29 cellular contexts compared by ENCODE assay signal in genomic region chr17:46862949-46863348, GRCh38. TPM values are rescaled to one million over a fixed set of nuclear protein-coding genes. Genes with fewer than 3 reads are reported as not detected.
DNase-seq lines count a peak whose midpoint lies in the region; ATAC-seq, FAIRE-seq and TF ChIP-seq lines count a peak whose summit lies in the region.
"Had no signal": no experiment of that assay in that cellular context is flagged by ENCODE, and none has a peak within 500 bp of the region (broad histone marks: within the 10 kb centered on the region; RNA-seq: fewer than 3 reads in every experiment).

No MANE protein-coding gene starts in this region.

- DNase-seq in HepG2 (ENCODE audit: low spot score) (no peak), right lobe of liver (no peak), RWPE2 (ENCODE audit: low spot score) (no peak), kidney (peak; percentile 48), HuH-7.5 (ENCODE audit: low spot score) (no peak), cortex of kidney (lab: John Stamatoyannopoulos, UW) (no peak)
- no peak for DNase-seq in effector memory CD4-positive, alpha-beta T cell
- DNase-seq: activated CD4-positive, alpha-beta memory T cell treated with anti-CD3 and anti-CD28 coated beads, Interleukin-2, amount 10 ng/mL, durations not matched to agents 7 days and 5 days; activated CD4-positive, alpha-beta T cell treated with anti-CD3 and anti-CD28 coated beads for 1 hour; effector memory CD8-positive, alpha-beta T cell; foreskin melanocyte; GOT3; mesenchymal stem cell; naive B cell; NCI-H1417; stimulated activated naive CD8-positive, alpha-beta T cell treated with anti-CD3 and anti-CD28 coated beads, Interleukin-15, amount 100 ng/mL, for 72 hours had no signal

- H3K4me1 ChIP-seq in HepG2 (ENCODE audit: insufficient read depth, low read length) (peaks cover 34% of the 10 kb centered on the region), right lobe of liver (no peaks in the 10 kb centered on the region), RWPE2 (ENCODE audit: insufficient read depth, poor library complexity, severe bottlenecking) (no peaks in the 10 kb centered on the region), kidney (ENCODE audit: control insufficient read depth in 1 of 2, insufficient read depth in 1 of 2, low read depth in 1 of 2, low read length in 2 of 2) (peaks cover 0 to 7% of the 10 kb centered on the region in 2 donors)
- no peaks in the 10 kb centered on the region for H3K4me1 ChIP-seq in effector memory CD4-positive, alpha-beta T cell (ENCODE audit: control insufficient read depth, insufficient read depth, low read length, poor library complexity, severe bottlenecking)
- H3K4me1 ChIP-seq: breast epithelium, esophagus muscularis mucosa, vagina had no signal

- no peak overlapping the region for H3K4me3 ChIP-seq in HepG2 (replicated peaks in 1 of 3; ENCODE audit: insufficient read depth in 1 of 3, low read depth in 2 of 3, low read length in 3 of 3)
- H3K4me3 ChIP-seq in right lobe of liver, result no peak overlapping the region
- H3K4me3 ChIP-seq in RWPE2 (ENCODE audit: severe bottlenecking), result no peak overlapping the region
- H3K4me3 ChIP-seq in kidney (ENCODE audit: low read length in 2 of 2), result no peak overlapping the region
- no peak overlapping the region for H3K4me3 ChIP-seq in effector memory CD4-positive, alpha-beta T cell (ENCODE audit: insufficient read depth, low read depth, low read length, poor library complexity, severe bottlenecking)
- H3K4me3 ChIP-seq: A549, breast epithelium, esophagus muscularis mucosa, SK-N-MC, vagina had no signal

- CTCF ChIA-PET in HepG2 (lab: Yijun Ruan, JAX; ENCODE audit: low intra/inter-chr PET ratio, low total read pairs), result no interaction called here

- H3K9me3 ChIP-seq in HepG2 (ENCODE audit: low read length), result no peaks in the 10 kb centered on the region
- no peaks in the 10 kb centered on the region for H3K9me3 ChIP-seq in right lobe of liver
- H3K9me3 ChIP-seq in RWPE2 (ENCODE audit: severe bottlenecking), result no peaks in the 10 kb centered on the region
- no peaks in the 10 kb centered on the region for H3K9me3 ChIP-seq in kidney (ENCODE audit: control insufficient read depth in 1 of 2, low read length in 2 of 2)
- H3K9me3 ChIP-seq in effector memory CD4-positive, alpha-beta T cell (ENCODE audit: control insufficient read depth, low read length), result no peaks in the 10 kb centered on the region
- H3K9me3 ChIP-seq: A549, breast epithelium, esophagus muscularis mucosa, vagina had no signal

- ATAC-seq in HepG2 (peak; percentile 19; the same call in 2 of the 3 replicates), right lobe of liver (no peak), RWPE2 (ENCODE audit: low read depth) (0 out of 3 replicates have a peak, but pooled peaks have one; percentile 27), esophagus mucosa (no peak)
- ATAC-seq: activated T-helper 17 cell treated with anti-CD3 and anti-CD28 coated beads, Interleukin-2, amount 50 U/mL, for 72 hours; effector memory CD8-positive, alpha-beta T cell; left lobe of liver; stimulated activated naive CD8-positive, alpha-beta T cell treated with anti-CD3 and anti-CD28 coated beads, Interleukin-15, amount 100 ng/mL, for 72 hours had no signal

- H3K36me3 ChIP-seq in HepG2 (replicated peaks in 1 of 2; ENCODE audit: control insufficient read depth in 1 of 2, insufficient read depth in 2 of 2, low read length in 2 of 2) (no peaks in the 10 kb centered on the region), right lobe of liver (no peaks in the 10 kb centered on the region), RWPE2 (ENCODE audit: low read depth) (no peaks in the 10 kb centered on the region), kidney (ENCODE audit: control insufficient read depth in 1 of 2, insufficient read depth in 2 of 2, low read length in 2 of 2) (no peaks in the 10 kb centered on the region)
- H3K36me3 ChIP-seq in effector memory CD4-positive, alpha-beta T cell (ENCODE audit: control insufficient read depth, insufficient read depth, low read length), result no peaks in the 10 kb centered on the region
- H3K36me3 ChIP-seq: breast epithelium, esophagus muscularis mucosa, vagina had no signal

- no peak for TF ChIP-seq POLR2A in HepG2 (IDR thresholded peaks at IDR 0.05; ENCODE audit: insufficient read depth in 1 of 2, low read depth in 2 of 2, low read length in 2 of 2)
- no peak for TF ChIP-seq POLR2A in right lobe of liver (IDR thresholded peaks at IDR 0.05)

- no peaks in the 10 kb centered on the region for H3K79me2 ChIP-seq in HepG2 (ENCODE audit: insufficient read depth, low read length)

- no peaks in the 10 kb centered on the region for H4K20me1 ChIP-seq in HepG2 (ENCODE audit: insufficient read depth, low read length)

- WGBS in HepG2 (ENCODE audit: low lambda C conversion rate), result 42% methylated on average over 12 of the region's 13 CpGs
- no CpG with 5 or more reads among the region's 13 CpGs for WGBS in right lobe of liver (ENCODE audit: insufficient coverage, low coverage, low lambda C conversion rate, missing lambda C conversion rate)

- intact Hi-C loops in HepG2 (cut with micrococcal nuclease; ENCODE audit: unreplicated experiment), result no loop called here
- intact Hi-C loops in right lobe of liver (cut with DNase I), result no loop called here
- intact Hi-C loops in kidney (cut with DNase I), result no loop called here

- no TSS peak for BruUV-seq in HepG2 (replicated peaks; lab: Mats Ljungman, UMichigan)

- TF ChIP-seq CTCF in HepG2 (CRISPR knock-in tag; IDR thresholded peaks at IDR 0.05) (no peak), right lobe of liver (IDR thresholded peaks at IDR 0.05) (no peak), RWPE2 (IDR thresholded peaks at IDR 0.05; ENCODE audit: poor library complexity, severe bottlenecking) (no peak), kidney (IDR thresholded peaks at IDR 0.05; ENCODE audit: borderline replicate concordance, extremely low read depth, insufficient read depth) (no peak)

- in situ Hi-C loops in HepG2 (cut with HindIII; ENCODE audit: extremely low pct_ligation_motif_present, low pct_unique_long_range_greater_than_20kb), result no loop called here

- H3K27me3 ChIP-seq in HepG2 (ENCODE audit: control insufficient read depth in 1 of 2, insufficient read depth in 2 of 2, low read length in 2 of 2), result peaks cover 10 to 32% of the 10 kb centered on the region in 2 experiments; a peak in 3 of 5 replicates
- H3K27me3 ChIP-seq in right lobe of liver, result no peaks in the 10 kb centered on the region
- H3K27me3 ChIP-seq in RWPE2 (ENCODE audit: insufficient read depth, poor library complexity, severe bottlenecking), result no peaks in the 10 kb centered on the region
- no peaks in the 10 kb centered on the region for H3K27me3 ChIP-seq in effector memory CD4-positive, alpha-beta T cell (replicated peaks; ENCODE audit: control insufficient read depth, insufficient read depth, low read length, poor library complexity, severe bottlenecking)
- H3K27me3 ChIP-seq: vagina had no signal

- no peak overlapping the region for H2AFZ ChIP-seq in HepG2 (ENCODE audit: low read length)

- H3K9ac ChIP-seq in HepG2 (ENCODE audit: insufficient read depth, low read depth, low read length), result no peak overlapping the region
- H3K9ac ChIP-seq in kidney (ENCODE audit: low read length in 2 of 2), result no peak overlapping the region
- H3K9ac ChIP-seq: KMS-11 had no signal

- TF ChIP-seq RAD21 in HepG2 (CRISPR knock-in tag; IDR thresholded peaks at IDR 0.05), result no peak

- TF ChIP-seq EP300 in HepG2 (IDR thresholded peaks at IDR 0.05; ENCODE audit: low read depth in 2 of 2, low read length in 2 of 2) (no peak), HepG2 (CRISPR knock-in tag; IDR thresholded peaks at IDR 0.05; ENCODE audit: borderline replicate concordance) (no peak)

- FAIRE-seq in HepG2 (lab: Jason Lieb, UNC) (no peak), kidney (lab: Jason Lieb, UNC) (no peak)
- FAIRE-seq: A549 had no signal

- H3K4me2 ChIP-seq in HepG2 (ENCODE audit: low read depth, low read length), result no peak overlapping the region
- H3K4me2 ChIP-seq: A549, KMS-11 had no signal

- no peak overlapping the region for H3K27ac ChIP-seq in HepG2 (ENCODE audit: extremely low read length, insufficient read depth, low read length)
- no peak overlapping the region for H3K27ac ChIP-seq in right lobe of liver
- H3K27ac ChIP-seq in RWPE2 (ENCODE audit: poor library complexity, severe bottlenecking), result no peak overlapping the region
- H3K27ac ChIP-seq in kidney (ENCODE audit: low read depth in 2 of 2, low read length in 2 of 2), result no peak overlapping the region
- no peak overlapping the region for H3K27ac ChIP-seq in effector memory CD4-positive, alpha-beta T cell (ENCODE audit: insufficient read depth, low read length, poor library complexity, severe bottlenecking)
- H3K27ac ChIP-seq: A549, breast epithelium, esophagus muscularis mucosa, KMS-11, SK-N-MC, vagina had no signal

- POLR2A ChIA-PET in HepG2 (lab: Yijun Ruan, JAX), result no interaction called here

RNA-seq across cellular contexts. Expression of gene WNT9B, which starts 11.6 kb away (rescaled TPM):
- not detected in 2 replicates for total RNA-seq in HepG2 (2016; rRNA removed; fragmentation: Illumina TruSeq; extraction: Trizol)
- not detected in 2 replicates for total RNA-seq in HepG2 (2016; cell fraction: cytosol; rRNA removed; fragmentation: Illumina TruSeq; extraction: Trizol; ENCODE audit: low read depth)
- total RNA-seq in HepG2 (2016; cell fraction: insoluble cytoplasmic fraction; rRNA removed; fragmentation: Illumina TruSeq; extraction: Trizol), result not detected in 2 replicates
- not detected in 2 replicates for total RNA-seq in HepG2 (2016; cell fraction: membrane; rRNA removed; fragmentation: Illumina TruSeq; extraction: Trizol)
- total RNA-seq in HepG2 (2016; cell fraction: nucleus; rRNA removed; fragmentation: Illumina TruSeq; extraction: Trizol), result not detected in 2 replicates
- polyA plus RNA-seq in HepG2 (2011; rRNA removed), result not detected in 2 replicates
- 0.03 TPM in 1 of 2 replicates, not detected in the other for polyA plus RNA-seq in HepG2 (2011; cell fraction: cytosol; rRNA removed)
- polyA plus RNA-seq in HepG2 (2011; cell fraction: nucleus; rRNA removed), result not detected in 2 replicates
- 0.29 TPM in 1 of 2 replicates, not detected in the other for polyA plus RNA-seq in HepG2 (2012)
- not detected in 2 replicates for polyA plus RNA-seq in HepG2 (2016; cell fraction: cytosol; fragmentation: Illumina TruSeq; extraction: Trizol; ENCODE audit: low read depth)
- not detected in 2 replicates for polyA plus RNA-seq in HepG2 (2016; cell fraction: insoluble cytoplasmic fraction; fragmentation: Illumina TruSeq; extraction: Trizol; ENCODE audit: low read depth)
- not detected in 2 replicates for polyA plus RNA-seq in HepG2 (2016; cell fraction: membrane; fragmentation: Illumina TruSeq; extraction: Trizol; ENCODE audit: low read depth)
- not detected in 2 replicates for polyA plus RNA-seq in HepG2 (2016; cell fraction: nucleus; fragmentation: Illumina TruSeq; extraction: Trizol; ENCODE audit: insufficient read depth, low read depth)
- polyA minus RNA-seq in HepG2 (2011; rRNA and poly(A)+ RNA removed; ENCODE audit: low replicate concordance), result not detected in 2 replicates
- polyA minus RNA-seq in HepG2 (2011; cell fraction: cytosol; rRNA and poly(A)+ RNA removed), result not detected in 2 replicates
- polyA minus RNA-seq in HepG2 (2011; cell fraction: nucleus; rRNA and poly(A)+ RNA removed), result not detected in 2 replicates
- 1 to 10 TPM in 2 of 6 experiments, under 1 TPM in 1, not detected in 3; 0.55 to 1.7 (median 1.2) TPM for total RNA-seq in right lobe of liver
- 5.3 TPM for total RNA-seq in kidney
- 1.9 TPM for polyA plus RNA-seq in kidney (ENCODE audit: insufficient read depth, low read depth, low replicate concordance)
- not detected for total RNA-seq in esophagus mucosa
- total RNA-seq: activated CD4-positive, alpha-beta memory T cell treated with anti-CD3 and anti-CD28 coated beads, Interleukin-2, amount 10 ng/mL, durations not matched to agents 7 days and 5 days; activated T-helper 17 cell treated with anti-CD3 and anti-CD28 coated beads, Interleukin-2, amount 50 U/mL, for 72 hours; HT1080; left lobe of liver; NCI-H460; RPMI7951; T-helper 1 cell treated with Interleukin-12 subunit alpha and Interleukin-12 subunit beta and Interleukin-4 antibody, amounts not matched to agents 30 ng/mL and 1 ng/mL, for 36 hours; vagina had no signal

RNA-seq across cellular contexts. Expression of gene WNT3, which starts 44.5 kb away (rescaled TPM):
- 6.4 and 8.5 TPM in 2 replicates for total RNA-seq in HepG2 (2016; rRNA removed; fragmentation: Illumina TruSeq; extraction: Trizol)
- 0.71 and 1.2 TPM in 2 replicates for total RNA-seq in HepG2 (2016; cell fraction: cytosol; rRNA removed; fragmentation: Illumina TruSeq; extraction: Trizol; ENCODE audit: low read depth)
- total RNA-seq in HepG2 (2016; cell fraction: insoluble cytoplasmic fraction; rRNA removed; fragmentation: Illumina TruSeq; extraction: Trizol), result 5.9 and 8.3 TPM in 2 replicates
- 4.3 and 4.8 TPM in 2 replicates for total RNA-seq in HepG2 (2016; cell fraction: membrane; rRNA removed; fragmentation: Illumina TruSeq; extraction: Trizol)
- 8.4 and 9.8 TPM in 2 replicates for total RNA-seq in HepG2 (2016; cell fraction: nucleus; rRNA removed; fragmentation: Illumina TruSeq; extraction: Trizol)
- 10.3 and 12.5 TPM in 2 replicates for polyA plus RNA-seq in HepG2 (2011; rRNA removed)
- 5.1 and 6.8 TPM in 2 replicates for polyA plus RNA-seq in HepG2 (2011; cell fraction: cytosol; rRNA removed)
- 27.1 and 28.5 TPM in 2 replicates for polyA plus RNA-seq in HepG2 (2011; cell fraction: nucleus; rRNA removed)
- 6.9 and 7.4 TPM in 2 replicates for polyA plus RNA-seq in HepG2 (2012)
- polyA plus RNA-seq in HepG2 (2016; cell fraction: cytosol; fragmentation: Illumina TruSeq; extraction: Trizol; ENCODE audit: low read depth), result 0.82 and 0.98 TPM in 2 replicates
- 6.2 TPM in 2 replicates for polyA plus RNA-seq in HepG2 (2016; cell fraction: insoluble cytoplasmic fraction; fragmentation: Illumina TruSeq; extraction: Trizol; ENCODE audit: low read depth)
- polyA plus RNA-seq in HepG2 (2016; cell fraction: membrane; fragmentation: Illumina TruSeq; extraction: Trizol; ENCODE audit: low read depth), result 2.9 and 3.1 TPM in 2 replicates
- polyA plus RNA-seq in HepG2 (2016; cell fraction: nucleus; fragmentation: Illumina TruSeq; extraction: Trizol; ENCODE audit: insufficient read depth, low read depth), result 27.6 and 28.5 TPM in 2 replicates
- polyA minus RNA-seq in HepG2 (2011; rRNA and poly(A)+ RNA removed; ENCODE audit: low replicate concordance), result 4.4 and 6.5 TPM in 2 replicates
- 2.9 and 3.2 TPM in 2 replicates for polyA minus RNA-seq in HepG2 (2011; cell fraction: cytosol; rRNA and poly(A)+ RNA removed)
- 5.0 and 6.2 TPM in 2 replicates for polyA minus RNA-seq in HepG2 (2011; cell fraction: nucleus; rRNA and poly(A)+ RNA removed)
- 1 to 10 TPM; 1.0 to 5.0 (median 4.0) TPM for total RNA-seq in right lobe of liver
- total RNA-seq in kidney, result 0.38 TPM
- polyA plus RNA-seq in kidney (ENCODE audit: insufficient read depth, low read depth, low replicate concordance), result 1.3 TPM
- total RNA-seq in esophagus mucosa, result 5.9 TPM
- total RNA-seq: activated CD4-positive, alpha-beta memory T cell treated with anti-CD3 and anti-CD28 coated beads, Interleukin-2, amount 10 ng/mL, durations not matched to agents 7 days and 5 days; T-helper 1 cell treated with Interleukin-12 subunit alpha and Interleukin-12 subunit beta and Interleukin-4 antibody, amounts not matched to agents 30 ng/mL and 1 ng/mL, for 36 hours had no signal

Comparison
In these comparisons a context has a peak if more than half of its experiments do, and no peak if none do; other contexts are left out.
1. ATAC-seq: peak in HepG2 (single experiment) and RWPE2 (single experiment); none in right lobe of liver (0 of 4) and esophagus mucosa (single experiment).